Comparison of ENCODE assay signal across 8 cellular contexts in the genomic region with DNA sequence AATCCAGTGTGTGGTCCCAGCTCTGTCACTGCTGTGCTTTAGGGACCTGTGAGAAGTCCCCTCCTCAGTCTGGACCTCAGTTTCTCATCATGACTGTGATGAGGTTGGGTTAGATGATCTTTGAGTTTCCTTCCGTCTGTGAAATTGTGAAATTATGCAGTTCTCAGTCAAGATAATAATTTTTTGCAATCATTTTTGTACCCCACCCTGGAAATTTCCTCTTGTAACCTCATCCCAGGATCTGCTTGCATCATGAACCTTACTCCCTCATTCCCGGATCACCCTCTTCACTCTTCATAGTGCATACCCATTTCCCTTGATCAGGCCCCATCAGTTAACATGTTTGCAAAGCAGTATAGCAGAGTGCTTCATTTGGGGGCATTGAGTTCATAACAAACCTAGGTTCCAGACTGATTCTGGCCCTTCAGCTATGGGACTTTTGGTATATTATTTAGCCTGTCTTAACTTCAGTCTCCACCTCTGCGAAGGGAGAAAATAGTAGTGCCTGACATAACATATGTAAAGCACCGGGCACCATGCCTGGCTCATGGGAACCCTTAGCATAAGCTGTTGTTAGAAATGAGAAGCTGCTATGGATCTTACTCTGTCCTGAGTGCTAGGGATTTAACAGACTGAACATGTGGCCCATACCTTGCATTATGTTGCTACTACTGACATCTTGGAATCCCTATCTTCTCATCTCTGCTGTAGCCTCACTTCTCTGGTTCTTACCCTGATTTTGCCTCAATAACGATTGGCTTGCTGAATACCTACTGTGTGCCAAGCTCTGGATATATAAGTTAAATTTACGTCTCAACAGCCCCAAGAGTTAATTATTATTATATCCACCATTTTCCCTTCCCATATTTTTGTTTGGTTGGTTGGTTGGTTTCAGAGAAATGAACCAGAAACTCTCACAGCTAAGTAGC. TPM values are rescaled to one million over a fixed set of nuclear protein-coding genes. Genes with fewer than 3 reads are reported as not detected.
DNase-seq lines count a peak whose midpoint lies in the region; ATAC-seq and TF ChIP-seq lines count a peak whose summit lies in the region.

No MANE protein-coding gene starts in this region.

- peaks cover 9% of the 10 kb centered on the region for H3K36me3 Mint-ChIP-seq in activated CD8-positive, alpha-beta memory T cell treated with anti-CD3 and anti-CD28 coated beads, Interleukin-2, amount 10 ng/mL, durations not matched to agents 7 days and 5 days
- peaks cover 4% of the 10 kb centered on the region for H3K36me3 Mint-ChIP-seq in activated naive CD8-positive, alpha-beta T cell treated with anti-CD3 and anti-CD28 coated beads, Interleukin-2, amount 10 ng/mL, durations not matched to agents 7 days and 5 days

- H3K27me3 ChIP-seq in left lung (no peaks in the 10 kb centered on the region), thoracic aorta (replicated peaks; ENCODE audit: insufficient read depth) (no peaks in the 10 kb centered on the region)

- TF ChIP-seq CTCF in left lung (IDR thresholded peaks at IDR 0.05) (no peak), thoracic aorta (IDR thresholded peaks at IDR 0.05) (no peak)

- H3K9me3 ChIP-seq in left lung, result no peaks in the 10 kb centered on the region
- H3K9me3 ChIP-seq in thoracic aorta, result no peaks in the 10 kb centered on the region

- ATAC-seq in activated CD8-positive, alpha-beta memory T cell treated with anti-CD3 and anti-CD28 coated beads, Interleukin-2, amount 10 ng/mL, durations not matched to agents 7 days and 5 days, result no peak
- ATAC-seq in activated naive CD8-positive, alpha-beta T cell treated with anti-CD3 and anti-CD28 coated beads, Interleukin-2, amount 10 ng/mL, durations not matched to agents 7 days and 5 days (ENCODE audit: low read depth), result no peak
- no peak for ATAC-seq in left lung
- no peak for ATAC-seq in thoracic aorta (ENCODE audit: insufficient number of reproducible peaks, low FRiP score, low read depth)
- no peak for ATAC-seq in HG03097 (IDR thresholded peaks at IDR 0.05; ENCODE audit: low FRiP score, unreplicated experiment)
- no peak for ATAC-seq in GM18867 (IDR thresholded peaks at IDR 0.05; ENCODE audit: unreplicated experiment)

- POLR2A ChIA-PET in activated naive CD8-positive, alpha-beta T cell treated with anti-CD3 and anti-CD28 coated beads, Interleukin-2, amount 10 ng/mL, durations not matched to agents 7 days and 5 days (lab: Charles Lee), result no interaction called here

- no peaks in the 10 kb centered on the region for H3K36me3 ChIP-seq in left lung
- no peaks in the 10 kb centered on the region for H3K36me3 ChIP-seq in thoracic aorta

- H3K27ac Mint-ChIP-seq in activated CD8-positive, alpha-beta memory T cell treated with anti-CD3 and anti-CD28 coated beads, Interleukin-2, amount 10 ng/mL, durations not matched to agents 7 days and 5 days, result peak overlapping the region; percentile 91
- peak overlapping the region; percentile 94 for H3K27ac Mint-ChIP-seq in activated naive CD8-positive, alpha-beta T cell treated with anti-CD3 and anti-CD28 coated beads, Interleukin-2, amount 10 ng/mL, durations not matched to agents 7 days and 5 days

- H3K4me1 Mint-ChIP-seq in activated CD8-positive, alpha-beta memory T cell treated with anti-CD3 and anti-CD28 coated beads, Interleukin-2, amount 10 ng/mL, durations not matched to agents 7 days and 5 days, result peaks cover 53% of the 10 kb centered on the region
- peaks cover 33% of the 10 kb centered on the region for H3K4me1 Mint-ChIP-seq in activated naive CD8-positive, alpha-beta T cell treated with anti-CD3 and anti-CD28 coated beads, Interleukin-2, amount 10 ng/mL, durations not matched to agents 7 days and 5 days

- DNase-seq in activated CD8-positive, alpha-beta memory T cell treated with anti-CD3 and anti-CD28 coated beads, Interleukin-2, amount 10 ng/mL, durations not matched to agents 7 days and 5 days, result no peak
- no peak for DNase-seq in activated CD8-positive, alpha-beta memory T cell treated with anti-CD3 and anti-CD28 coated beads, Interleukin-2, amount 50 U/mL, for 48 hours
- no peak for DNase-seq in activated naive CD8-positive, alpha-beta T cell treated with anti-CD3 and anti-CD28 coated beads, Interleukin-2, amount 10 ng/mL, durations not matched to agents 7 days and 5 days
- DNase-seq in left lung (no peak), thoracic aorta (ENCODE audit: low spot score) (no peak), COLO829 (ENCODE audit: low spot score) (no peak)

- no peaks in the 10 kb centered on the region for H3K9me3 Mint-ChIP-seq in activated CD8-positive, alpha-beta memory T cell treated with anti-CD3 and anti-CD28 coated beads, Interleukin-2, amount 10 ng/mL, durations not matched to agents 7 days and 5 days (ENCODE audit: low read depth)
- no peaks in the 10 kb centered on the region for H3K9me3 Mint-ChIP-seq in activated naive CD8-positive, alpha-beta T cell treated with anti-CD3 and anti-CD28 coated beads, Interleukin-2, amount 10 ng/mL, durations not matched to agents 7 days and 5 days

- peak overlapping the region; percentile 92 for H3K4me3 Mint-ChIP-seq in activated CD8-positive, alpha-beta memory T cell treated with anti-CD3 and anti-CD28 coated beads, Interleukin-2, amount 10 ng/mL, durations not matched to agents 7 days and 5 days
- H3K4me3 Mint-ChIP-seq in activated naive CD8-positive, alpha-beta T cell treated with anti-CD3 and anti-CD28 coated beads, Interleukin-2, amount 10 ng/mL, durations not matched to agents 7 days and 5 days, result peak overlapping the region; percentile 91

- H3K4me1 ChIP-seq in left lung, result peaks cover 6 to 50% of the 10 kb centered on the region in 2 donors
- peaks cover 12 to 42% of the 10 kb centered on the region in 2 donors for H3K4me1 ChIP-seq in thoracic aorta (ENCODE audit: control insufficient read depth in 1 of 2, low read depth in 2 of 2)

- CTCF ChIA-PET in activated CD8-positive, alpha-beta memory T cell treated with anti-CD3 and anti-CD28 coated beads, Interleukin-2, amount 10 ng/mL, durations not matched to agents 7 days and 5 days (lab: Charles Lee), result no interaction called here

- H3K27me3 Mint-ChIP-seq in activated CD8-positive, alpha-beta memory T cell treated with anti-CD3 and anti-CD28 coated beads, Interleukin-2, amount 10 ng/mL, durations not matched to agents 7 days and 5 days, result no peaks in the 10 kb centered on the region
- H3K27me3 Mint-ChIP-seq in activated naive CD8-positive, alpha-beta T cell treated with anti-CD3 and anti-CD28 coated beads, Interleukin-2, amount 10 ng/mL, durations not matched to agents 7 days and 5 days, result no peaks in the 10 kb centered on the region

- intact Hi-C loops in left lung (cut with DNase I), result no loop called here

- H3K4me3 ChIP-seq in left lung (peak overlapping the region; percentile 88 to 90), thoracic aorta (peak overlapping the region; percentile 92)

- H3K27ac ChIP-seq in left lung (peak overlapping the region; percentile 96 to 98), thoracic aorta (peak overlapping the region; percentile 74 to 93)

RNA-seq across cellular contexts. Expression of a gene that starts 1.4 kb away (rescaled TPM):
- 10 to 100 TPM; 55.0 to 61.8 TPM for total RNA-seq in activated CD8-positive, alpha-beta memory T cell treated with anti-CD3 and anti-CD28 coated beads, Interleukin-2, amount 10 ng/mL, durations not matched to agents 7 days and 5 days
- 10 to 100 TPM; 63.0 to 66.0 TPM for total RNA-seq in activated naive CD8-positive, alpha-beta T cell treated with anti-CD3 and anti-CD28 coated beads, Interleukin-2, amount 10 ng/mL, durations not matched to agents 7 days and 5 days
- total RNA-seq in left lung (10 to 100 TPM; 28.3 to 32.5 TPM), thoracic aorta (10 to 100 TPM; 46.8 to 47.0 TPM)

RNA-seq across cellular contexts. Expression of a gene that starts 36.7 kb away (rescaled TPM):
- total RNA-seq in activated CD8-positive, alpha-beta memory T cell treated with anti-CD3 and anti-CD28 coated beads, Interleukin-2, amount 10 ng/mL, durations not matched to agents 7 days and 5 days, result 100 to 1,000 TPM; 153 to 194 TPM
- total RNA-seq in activated naive CD8-positive, alpha-beta T cell treated with anti-CD3 and anti-CD28 coated beads, Interleukin-2, amount 10 ng/mL, durations not matched to agents 7 days and 5 days, result 100 to 1,000 TPM; 213 to 216 TPM
- total RNA-seq in left lung (10 to 100 TPM in 1 of 2 donors, 1 to 10 TPM in 1; 9.9 to 21.9 TPM), thoracic aorta (1 to 10 TPM; 7.6 to 9.1 TPM)

RNA-seq across cellular contexts. Expression of a gene that starts 47.1 kb away (rescaled TPM):
- under 1 TPM; 0.12 to 0.54 TPM for total RNA-seq in activated CD8-positive, alpha-beta memory T cell treated with anti-CD3 and anti-CD28 coated beads, Interleukin-2, amount 10 ng/mL, durations not matched to agents 7 days and 5 days
- total RNA-seq in activated naive CD8-positive, alpha-beta T cell treated with anti-CD3 and anti-CD28 coated beads, Interleukin-2, amount 10 ng/mL, durations not matched to agents 7 days and 5 days, result under 1 TPM; 0.20 to 0.22 TPM
- total RNA-seq in left lung (1 to 10 TPM; 2.2 TPM), thoracic aorta (100 to 1,000 TPM in 1 of 2 donors, 10 to 100 TPM in 1; 75.6 to 101 TPM)

Comparison
In these comparisons a context has a peak if more than half of its experiments do, and no peak if none do; other contexts are left out.
1. RNA of a gene that starts 36.7 kb away (total RNA-seq): 213 to 216 TPM in activated naive CD8-positive, alpha-beta T cell treated with anti-CD3 and anti-CD28 coated beads, Interleukin-2, amount 10 ng/mL, durations not matched to agents 7 days and 5 days and 153 to 194 TPM in activated CD8-positive, alpha-beta memory T cell treated with anti-CD3 and anti-CD28 coated beads, Interleukin-2, amount 10 ng/mL, durations not matched to agents 7 days and 5 days; 9.9 to 21.9 TPM in left lung and 7.6 to 9.1 TPM in thoracic aorta; every median in the first group is over 4 times any median in the second.
2. RNA of a gene that starts 47.1 kb away (total RNA-seq): 75.6 to 101 TPM in thoracic aorta; 2.2 TPM in left lung, 0.12 to 0.54 TPM in activated CD8-positive, alpha-beta memory T cell treated with anti-CD3 and anti-CD28 coated beads, Interleukin-2, amount 10 ng/mL, durations not matched to agents 7 days and 5 days and 0.20 to 0.22 TPM in activated naive CD8-positive, alpha-beta T cell treated with anti-CD3 and anti-CD28 coated beads, Interleukin-2, amount 10 ng/mL, durations not matched to agents 7 days and 5 days; every median in the first group is over 10 times any median in the second.